16 cellular contexts compared by ENCODE assay signal in the genomic region with DNA sequence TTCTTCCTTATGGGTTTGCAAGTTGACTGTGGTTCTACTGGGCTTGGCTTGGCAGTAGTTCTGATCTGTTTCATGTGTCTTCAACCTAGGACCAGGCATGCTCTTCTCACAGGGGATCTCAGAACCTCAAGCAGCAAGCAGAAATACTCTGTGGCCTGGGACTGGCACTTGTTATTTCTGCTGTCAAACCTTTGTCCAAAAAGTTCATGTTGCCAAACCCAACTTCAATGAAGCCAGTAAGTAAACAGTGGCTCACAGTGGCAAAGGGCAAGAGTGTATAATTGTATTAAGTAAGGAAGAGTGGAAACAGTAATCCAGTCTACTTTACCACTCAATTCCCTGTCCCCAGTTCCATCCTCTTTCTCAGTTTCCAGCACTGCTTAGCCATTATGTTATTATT. TPM values are rescaled to one million over a fixed set of nuclear protein-coding genes. Genes with fewer than 3 reads are reported as not detected.
DNase-seq lines count a peak whose midpoint lies in the region; ATAC-seq and TF ChIP-seq lines count a peak whose summit lies in the region.
"Had no signal": no experiment of that assay in that cellular context is flagged by ENCODE, and none has a peak within 500 bp of the region (broad histone marks: within the 10 kb centered on the region; RNA-seq: fewer than 3 reads in every experiment).

No MANE protein-coding gene starts in this region.

- no peak overlapping the region for H3T11ph ChIP-seq in H9 (ENCODE audit: low read length)

- no peak overlapping the region for H2AFZ ChIP-seq in H9 (ENCODE audit: low read length)

- H4K8ac ChIP-seq in H9 (replicated peaks; ENCODE audit: insufficient read length, low read depth, low read length): no peak overlapping the region

- no peaks in the 10 kb centered on the region for H3K4me1 Mint-ChIP-seq in activated naive CD4-positive, alpha-beta T cell treated with anti-CD3 and anti-CD28 coated beads, Interleukin-2, amount 50 U/mL, for 24 hours
- no peaks in the 10 kb centered on the region for H3K4me1 Mint-ChIP-seq in activated naive CD4-positive, alpha-beta T cell treated with anti-CD3 and anti-CD28 coated beads for 36 hours (ENCODE audit: low read depth)
- peaks cover 5 to 8% of the 10 kb centered on the region in 2 experiments for H3K4me1 Mint-ChIP-seq in H9

- no peak overlapping the region for H3K14ac ChIP-seq in H9 (ENCODE audit: insufficient read depth, low read length)

- H3K4me2 ChIP-seq in H9 (ENCODE audit: insufficient read depth, insufficient read length, low read length): no peak overlapping the region
- H3K4me2 ChIP-seq: A549 had no signal

- no peaks in the 10 kb centered on the region for H3K36me3 Mint-ChIP-seq in activated naive CD4-positive, alpha-beta T cell treated with anti-CD3 and anti-CD28 coated beads, Interleukin-2, amount 50 U/mL, for 24 hours
- no peaks in the 10 kb centered on the region for H3K36me3 Mint-ChIP-seq in activated naive CD4-positive, alpha-beta T cell treated with anti-CD3 and anti-CD28 coated beads for 36 hours (ENCODE audit: low read depth)
- H3K36me3 Mint-ChIP-seq in H9 (ENCODE audit: insufficient read depth in 1 of 3, low read depth in 3 of 3): peaks cover 0 to 2% (median 0%) of the 10 kb centered on the region in 3 experiments; a peak in 2 of 7 replicates

- H3K27ac ChIP-seq in liver (ENCODE audit: low read depth in 1 of 2, low read length in 2 of 2) (no peak overlapping the region), H9 (ENCODE audit: insufficient read length, low read depth, low read length) (no peak overlapping the region)
- H3K27ac ChIP-seq: 22Rv1, A549, C4-2B had no signal

- H3K79me1 ChIP-seq in H9 (ENCODE audit: insufficient read depth, low read depth, low read length, poor library complexity, severe bottlenecking): no peaks in the 10 kb centered on the region

- H3K56ac ChIP-seq in H9 (ENCODE audit: insufficient read length, low read depth, low read length): no peak overlapping the region

- no peaks in the 10 kb centered on the region for H4K20me1 ChIP-seq in H9 (ENCODE audit: control insufficient read depth, insufficient read depth, insufficient read length)

- H3K9ac ChIP-seq in liver (ENCODE audit: low read depth in 1 of 2, low read length in 2 of 2): no peak overlapping the region
- no peak overlapping the region for H3K9ac ChIP-seq in H9 (ENCODE audit: extremely low read depth, insufficient read length, low read length)

- no peak overlapping the region for H3K4ac ChIP-seq in H9 (ENCODE audit: low read depth, low read length)

- no peak overlapping the region for H2BK5ac ChIP-seq in H9 (ENCODE audit: insufficient read length, low read length)

- TF ChIP-seq CTCF in liver (IDR thresholded peaks at IDR 0.05; ENCODE audit: low read depth, low read length, missing input control): no peak
- TF ChIP-seq CTCF in H9 (conservative IDR thresholded peaks at IDR 0.05): no peak

- no peak overlapping the region for H2BK20ac ChIP-seq in H9 (ENCODE audit: low read depth, low read length, poor library complexity, severe bottlenecking)

- H3K9me3 ChIP-seq in liver (ENCODE audit: control insufficient read depth in 4 of 4, low read length in 3 of 4) (no peaks in the 10 kb centered on the region), H9 (ENCODE audit: control insufficient read depth, low read depth, low read length) (no peaks in the 10 kb centered on the region)
- H3K9me3 ChIP-seq: A549, Caco-2 had no signal

- H4K91ac ChIP-seq in H9 (ENCODE audit: insufficient read length, low read depth, low read length): no peak overlapping the region

- no peak overlapping the region for H3K4me3 Mint-ChIP-seq in activated naive CD4-positive, alpha-beta T cell treated with anti-CD3 and anti-CD28 coated beads, Interleukin-2, amount 50 U/mL, for 24 hours
- H3K4me3 Mint-ChIP-seq in activated naive CD4-positive, alpha-beta T cell treated with anti-CD3 and anti-CD28 coated beads for 36 hours: no peak overlapping the region
- no peak overlapping the region for H3K4me3 Mint-ChIP-seq in H9
- H3K4me3 Mint-ChIP-seq: CD4-positive, alpha-beta T cell had no signal

- H3K27me3 ChIP-seq in liver (ENCODE audit: control insufficient read depth in 4 of 4, insufficient read depth in 4 of 4, low read length in 3 of 4) (no peaks in the 10 kb centered on the region), H9 (ENCODE audit: insufficient read depth, low read length) (no peaks in the 10 kb centered on the region)

- H2BK120ac ChIP-seq in H9 (ENCODE audit: low read depth, low read length, poor library complexity, severe bottlenecking): no peak overlapping the region

- intact Hi-C loops in activated naive CD4-positive, alpha-beta T cell treated with anti-CD3 and anti-CD28 coated beads for 36 hours (cut with micrococcal nuclease): no loop called here

- no peak overlapping the region for H2BK12ac ChIP-seq in H9 (ENCODE audit: insufficient read length, low read depth, low read length)

- DNase-seq in activated naive CD4-positive, alpha-beta T cell treated with anti-CD3 and anti-CD28 coated beads for 36 hours: no peak
- DNase-seq in fibroblast of gingiva (ENCODE audit: low read depth) (peak; percentile 33), H9 (no peak)
- DNase-seq: AML-193; Caco-2; CD4-positive, alpha-beta T cell; GDM1; HCEC 1CT had no signal

- H3K4me1 ChIP-seq in liver (ENCODE audit: control insufficient read depth in 4 of 4, insufficient read depth in 4 of 4, low read length in 3 of 4) (peaks cover 0 to 9% (median 7%) of the 10 kb centered on the region in 4 donors), H9 (ENCODE audit: insufficient read depth, low read length) (no peaks in the 10 kb centered on the region)
- H3K4me1 ChIP-seq: A549, Caco-2 had no signal

- no peak overlapping the region for H3K18ac ChIP-seq in H9 (ENCODE audit: insufficient read length, low read depth, low read length)

- H3K23me2 ChIP-seq in H9 (ENCODE audit: insufficient read length, low read depth, low read length, poor library complexity, severe bottlenecking): no peaks in the 10 kb centered on the region

- ATAC-seq in GM19467 (IDR thresholded peaks at IDR 0.05; ENCODE audit: unreplicated experiment) (no peak), HG03039 (IDR thresholded peaks at IDR 0.05; ENCODE audit: unreplicated experiment) (no peak)
- ATAC-seq: A549, K562 had no signal

- H4K5ac ChIP-seq in H9 (ENCODE audit: insufficient read length, low read depth, low read length): no peak overlapping the region

- no peak overlapping the region for H2BK15ac ChIP-seq in H9 (ENCODE audit: low read depth, low read length)

- no peak overlapping the region for H3K4me3 ChIP-seq in liver (ENCODE audit: low read depth in 1 of 3, low read length in 3 of 3)
- H3K4me3 ChIP-seq: A549, K562 had no signal

- peaks cover 27% of the 10 kb centered on the region for H3K27me3 Mint-ChIP-seq in activated naive CD4-positive, alpha-beta T cell treated with anti-CD3 and anti-CD28 coated beads, Interleukin-2, amount 50 U/mL, for 24 hours
- peaks cover 22% of the 10 kb centered on the region for H3K27me3 Mint-ChIP-seq in activated naive CD4-positive, alpha-beta T cell treated with anti-CD3 and anti-CD28 coated beads for 36 hours (ENCODE audit: low read depth)
- no peaks in the 10 kb centered on the region for H3K27me3 Mint-ChIP-seq in H9 (ENCODE audit: low read depth)

- H3K23ac ChIP-seq in H9 (ENCODE audit: insufficient read length, low read depth, low read length): no peak overlapping the region

- peak; percentile 39 to 56 for TF ChIP-seq RAD21 in liver (IDR thresholded peaks at IDR 0.05)

- peaks cover 9% of the 10 kb centered on the region for H3K9me3 Mint-ChIP-seq in activated naive CD4-positive, alpha-beta T cell treated with anti-CD3 and anti-CD28 coated beads, Interleukin-2, amount 50 U/mL, for 24 hours
- no peaks in the 10 kb centered on the region for H3K9me3 Mint-ChIP-seq in activated naive CD4-positive, alpha-beta T cell treated with anti-CD3 and anti-CD28 coated beads for 36 hours
- H3K9me3 Mint-ChIP-seq in H9: no peaks in the 10 kb centered on the region
- H3K9me3 Mint-ChIP-seq: CD4-positive, alpha-beta T cell had no signal

- no peaks in the 10 kb centered on the region for H3K79me2 ChIP-seq in H9 (ENCODE audit: insufficient read depth, low read length)

- H2AK5ac ChIP-seq in H9 (ENCODE audit: insufficient read length, low read length): no peak overlapping the region

- CTCF ChIA-PET in activated naive CD4-positive, alpha-beta T cell treated with anti-CD3 and anti-CD28 coated beads for 36 hours (lab: Charles Lee): no interaction called here

- peak overlapping the region; percentile 41 for H3K27ac Mint-ChIP-seq in activated naive CD4-positive, alpha-beta T cell treated with anti-CD3 and anti-CD28 coated beads, Interleukin-2, amount 50 U/mL, for 24 hours
- H3K27ac Mint-ChIP-seq in activated naive CD4-positive, alpha-beta T cell treated with anti-CD3 and anti-CD28 coated beads for 36 hours: no peak overlapping the region
- no peak overlapping the region for H3K27ac Mint-ChIP-seq in H9
- H3K27ac Mint-ChIP-seq: CD4-positive, alpha-beta T cell had no signal

- H3K36me3 ChIP-seq in liver (ENCODE audit: control insufficient read depth in 4 of 4, insufficient read depth in 3 of 4, low read depth in 1 of 4, low read length in 3 of 4): no peaks in the 10 kb centered on the region

TF ChIP-seq in liver, 16 proteins besides CTCF, POLR2A, EP300 and RAD21 (continues in another document):
- TF ChIP-seq HNF4G (IDR thresholded peaks at IDR 0.05): no peak
- TF ChIP-seq NR2F2 (IDR thresholded peaks at IDR 0.05): no peak
- peak; percentile 85 for TF ChIP-seq FOXA1 (IDR thresholded peaks at IDR 0.05)
- peak in 1 of 2 donors; percentile 34 for TF ChIP-seq EGR1 (IDR thresholded peaks at IDR 0.05; ENCODE audit: low read depth in 2 of 2)
- TF ChIP-seq TAF1 (conservative IDR thresholded peaks at IDR 0.05): no peak
- TF ChIP-seq, protein P1, sequence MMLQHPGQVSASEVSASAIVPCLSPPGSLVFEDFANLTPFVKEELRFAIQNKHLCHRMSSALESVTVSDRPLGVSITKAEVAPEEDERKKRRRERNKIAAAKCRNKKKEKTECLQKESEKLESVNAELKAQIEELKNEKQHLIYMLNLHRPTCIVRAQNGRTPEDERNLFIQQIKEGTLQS (IDR thresholded peaks at IDR 0.05): no peak
- TF ChIP-seq GABPA (IDR thresholded peaks at IDR 0.05 in 1 of 2, conservative IDR thresholded peaks at IDR 0.05 in 1 of 2): no peak
- TF ChIP-seq JUND (IDR thresholded peaks at IDR 0.05): peak in 1 of 2 donors; percentile 61
- peak; percentile 52 for TF ChIP-seq YY1 (IDR thresholded peaks at IDR 0.05)

RNA-seq across cellular contexts. Expression of gene HMGA2, which starts 15.7 kb away (rescaled TPM):
- not detected for total RNA-seq in activated naive CD4-positive, alpha-beta T cell treated with anti-CD3 and anti-CD28 coated beads for 36 hours
- total RNA-seq in liver (1 to 10 TPM in 1 of 2 donors, not detected in 1; 7.8 TPM), H9 (2021) (58.2 and 59.9 TPM in 2 replicates)
- not detected for polyA plus RNA-seq in liver
- total RNA-seq: CD4-positive, alpha-beta T cell had no signal
